ENCODE assay signal across 6 cellular contexts in genomic region chr3:176160997-176161396, GRCh38.
"Had no signal": no experiment of that assay in that cellular context is flagged by ENCODE, and none has a peak within 500 bp of the region (broad histone marks: within the 10 kb centered on the region; RNA-seq: fewer than 3 reads in every experiment).

No MANE protein-coding gene starts in this region.

- H3K27me3 Mint-ChIP-seq: IgD-negative memory B cell had no signal

- ATAC-seq: HepG2, K562 had no signal

- DNase-seq: IMR-90, KBM-7, KG1 had no signal

- H3K36me3 Mint-ChIP-seq: IgD-negative memory B cell had no signal

- H3K4me3 Mint-ChIP-seq: IgD-negative memory B cell had no signal

- H3K4me1 Mint-ChIP-seq: IgD-negative memory B cell had no signal

- H3K27ac Mint-ChIP-seq: IgD-negative memory B cell had no signal
